ENCODE assay signal across 17 cellular contexts in the genomic region with DNA sequence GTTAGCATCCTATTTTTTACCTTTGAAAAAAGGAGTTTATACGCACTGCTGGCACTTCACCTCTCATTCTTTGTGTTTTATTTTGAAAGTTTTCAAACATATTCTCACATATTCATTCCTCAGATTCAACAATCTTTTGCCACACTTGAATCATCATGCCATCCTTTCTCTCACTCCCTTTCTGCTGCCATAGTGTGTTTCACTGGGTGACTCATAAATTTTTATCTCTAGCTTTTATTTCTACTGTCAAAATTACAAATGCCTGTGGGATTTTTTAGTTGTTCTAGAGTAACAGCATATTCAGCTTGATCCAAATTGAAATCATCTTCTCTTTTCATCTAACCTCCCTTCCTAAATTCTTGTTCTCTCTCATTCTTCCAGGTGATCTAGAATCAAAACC. TPM values are rescaled to one million over a fixed set of nuclear protein-coding genes. Genes with fewer than 3 reads are reported as not detected.
DNase-seq lines count a peak whose midpoint lies in the region; ATAC-seq and TF ChIP-seq lines count a peak whose summit lies in the region.
"Had no signal": no experiment of that assay in that cellular context is flagged by ENCODE, and none has a peak within 500 bp of the region (broad histone marks: within the 10 kb centered on the region; RNA-seq: fewer than 3 reads in every experiment).

No MANE protein-coding gene starts in this region.

- H3K4ac ChIP-seq in IMR-90 (ENCODE audit: low read depth, low read length): no peak overlapping the region

- TF ChIP-seq CTCF in IMR-90 (conservative IDR thresholded peaks at IDR 0.05; ENCODE audit: low read depth, low read length) (no peak), brain microvascular endothelial cell (IDR thresholded peaks at IDR 0.05; ENCODE audit: low read depth, low read length, missing control alignments) (no peak), Calu3 (IDR thresholded peaks at IDR 0.05; ENCODE audit: unreplicated experiment) (no peak)

- H3K4me3 Mint-ChIP-seq in Calu3 (ENCODE audit: low read depth, unreplicated experiment): no peak overlapping the region
- H3K4me3 Mint-ChIP-seq in CD4-positive, alpha-beta memory T cell: no peak overlapping the region
- H3K4me3 Mint-ChIP-seq: effector memory CD8-positive, alpha-beta T cell; naive B cell had no signal

- no peak overlapping the region for H2BK15ac ChIP-seq in IMR-90 (ENCODE audit: low read depth, low read length)

- TF ChIP-seq RAD21 in IMR-90 (IDR thresholded peaks at IDR 0.05; ENCODE audit: low read length): no peak

- H3K9me3 Mint-ChIP-seq in Calu3 (ENCODE audit: low read depth, unreplicated experiment): no peaks in the 10 kb centered on the region
- no peaks in the 10 kb centered on the region for H3K9me3 Mint-ChIP-seq in CD4-positive, alpha-beta memory T cell
- H3K9me3 Mint-ChIP-seq: effector memory CD8-positive, alpha-beta T cell; naive B cell had no signal

- no peaks in the 10 kb centered on the region for H3K79me1 ChIP-seq in IMR-90 (ENCODE audit: low read depth in 1 of 2, low read length in 2 of 2)

- H2BK120ac ChIP-seq in IMR-90 (ENCODE audit: low read depth, low read length): no peak overlapping the region

- H4K20me1 ChIP-seq in IMR-90 (ENCODE audit: insufficient read depth, low read length): no peaks in the 10 kb centered on the region

- H4K91ac ChIP-seq in IMR-90 (ENCODE audit: insufficient read depth, low read depth, low read length): no peak overlapping the region

- H2AK5ac ChIP-seq in IMR-90 (ENCODE audit: low read depth, low read length): no peak overlapping the region

- no peak overlapping the region for H4K5ac ChIP-seq in IMR-90 (ENCODE audit: low read depth, low read length)

- peak; percentile 59; the same call in 1 of the 2 replicates for ATAC-seq in IMR-90 (ENCODE audit: low read depth)
- no peak for ATAC-seq in HG02588 (IDR thresholded peaks at IDR 0.05; ENCODE audit: unreplicated experiment)
- ATAC-seq: effector memory CD8-positive, alpha-beta T cell; left lung had no signal

- in situ Hi-C loops in IMR-90 (cut with MboI; ENCODE audit: low sequenced_read_pairs) (no loop called here), brain microvascular endothelial cell (cut with HindIII; ENCODE audit: low pct_ligation_motif_present, low sequenced_read_pairs) (no loop called here)

- no peaks in the 10 kb centered on the region for H3K9me3 ChIP-seq in IMR-90 (ENCODE audit: control insufficient read depth, insufficient read depth, low read length)
- H3K9me3 ChIP-seq in CD4-positive, alpha-beta memory T cell (ENCODE audit: control insufficient read depth in 1 of 2, low read length in 2 of 2): no peaks in the 10 kb centered on the region
- H3K9me3 ChIP-seq: left lung, prostate gland had no signal

- H3K4me1 Mint-ChIP-seq in Calu3 (ENCODE audit: low read depth, unreplicated experiment): no peaks in the 10 kb centered on the region
- H3K4me1 Mint-ChIP-seq in CD4-positive, alpha-beta memory T cell: peaks cover 0 to 4% (median 0%) of the 10 kb centered on the region in 4 donors
- H3K4me1 Mint-ChIP-seq: naive B cell had no signal

- POLR2A ChIA-PET in IMR-90 (lab: Charles Lee; ENCODE audit: unreplicated experiment): no interaction called here
- POLR2A ChIA-PET in CD4-positive, alpha-beta memory T cell (lab: Charles Lee; ENCODE audit: partially characterized antibody): interaction anchor here (1.3 kb wide), 1 partner anchor 28 kb away, joined by 4 read pairs; the partner anchor contains the start of genes ABHD18 and MFSD8

- DNase-seq in EL (peak; percentile 54), IMR-90 (peak; percentile 30), brain microvascular endothelial cell (peak; percentile 4), kidney tubule cell (ENCODE audit: low spot score) (peak; percentile 7), Calu3 (no peak)
- DNase-seq in CD4-positive, alpha-beta memory T cell: no peak
- DNase-seq: activated CD4-positive, alpha-beta T cell treated with anti-CD3 and anti-CD28 coated beads for 4 hours; effector memory CD8-positive, alpha-beta T cell; left lung; naive B cell; NCI-H2107; NCI-H82; T-helper 2 cell had no signal

- no peak overlapping the region for H3K27ac ChIP-seq in IMR-90 (ENCODE audit: insufficient read depth, low read length)
- peak overlapping the region; percentile 11 for H3K27ac ChIP-seq in brain microvascular endothelial cell
- H3K27ac ChIP-seq in CD4-positive, alpha-beta memory T cell (ENCODE audit: low read depth, low read length): no peak overlapping the region
- H3K27ac ChIP-seq: C4-2B, left lung, prostate gland, RWPE1 had no signal

- no peak overlapping the region for H2AFZ ChIP-seq in IMR-90 (replicated peaks; ENCODE audit: low read length, poor library complexity)

- H3K14ac ChIP-seq in IMR-90 (replicated peaks; ENCODE audit: low read depth, low read length): no peak overlapping the region

- no peaks in the 10 kb centered on the region for H3K27me3 Mint-ChIP-seq in Calu3 (ENCODE audit: unreplicated experiment)
- no peaks in the 10 kb centered on the region for H3K27me3 Mint-ChIP-seq in CD4-positive, alpha-beta memory T cell
- H3K27me3 Mint-ChIP-seq: effector memory CD8-positive, alpha-beta T cell; naive B cell had no signal

- H3K18ac ChIP-seq in IMR-90 (ENCODE audit: low read depth, low read length): no peak overlapping the region

- no peak overlapping the region; the same call in 1 of the 2 replicates for H3K4me2 ChIP-seq in IMR-90 (ENCODE audit: low read depth, low read length)

- H3K4me1 ChIP-seq in IMR-90 (ENCODE audit: control insufficient read depth, insufficient read depth, low read length): peaks cover 3% of the 10 kb centered on the region; the same call in 1 of the 2 replicates
- H3K4me1 ChIP-seq in CD4-positive, alpha-beta memory T cell (ENCODE audit: insufficient read depth, low read length): no peaks in the 10 kb centered on the region
- H3K4me1 ChIP-seq: left lung, prostate gland had no signal

- no CpG with 5 or more reads among the region's 1 CpG for WGBS in IMR-90 (ENCODE audit: extremely low coverage in 2 of 2, insufficient read length in 1 of 2), 2 experiments

- H3K4me3 ChIP-seq in IMR-90 (ENCODE audit: insufficient read depth, low read depth, low read length): no peak overlapping the region
- H3K4me3 ChIP-seq in brain microvascular endothelial cell (ENCODE audit: low read depth, low read length): no peak overlapping the region
- H3K4me3 ChIP-seq in CD4-positive, alpha-beta memory T cell (ENCODE audit: low read length in 2 of 2): no peak overlapping the region
- H3K4me3 ChIP-seq: left lung, prostate gland had no signal

- H3K56ac ChIP-seq in IMR-90 (ENCODE audit: extremely low read depth, insufficient read depth, low read length): no peak overlapping the region

- H3K9me1 ChIP-seq in IMR-90 (ENCODE audit: insufficient read depth, low read length): no peaks in the 10 kb centered on the region

- no peak overlapping the region for H3K9ac ChIP-seq in IMR-90 (ENCODE audit: low read depth, low read length)

- intact Hi-C loops in IMR-90 (cut with micrococcal nuclease) (no loop called here), Calu3 (cut with micrococcal nuclease; ENCODE audit: unreplicated experiment) (no loop called here)
- intact Hi-C loops in CD4-positive, alpha-beta memory T cell (cut with micrococcal nuclease): no loop called here

- H3K27me3 ChIP-seq in IMR-90 (ENCODE audit: control insufficient read depth, insufficient read depth, low read length) (no peaks in the 10 kb centered on the region), brain microvascular endothelial cell (replicated peaks) (no peaks in the 10 kb centered on the region)
- no peaks in the 10 kb centered on the region for H3K27me3 ChIP-seq in CD4-positive, alpha-beta memory T cell (ENCODE audit: insufficient read depth, low read length)
- H3K27me3 ChIP-seq: left lung had no signal

- H2BK20ac ChIP-seq in IMR-90 (ENCODE audit: low read depth, low read length): no peak overlapping the region

- BruUV-seq in IMR-90 (replicated peaks; lab: Mats Ljungman, UMichigan) (no TSS peak), Calu3 (replicated peaks; lab: Mats Ljungman, UMichigan) (no TSS peak)

- H2AK9ac ChIP-seq in IMR-90 (replicated peaks; ENCODE audit: low read depth, low read length, poor library complexity): no peak overlapping the region

- TF ChIP-seq POLR2A in IMR-90 (IDR thresholded peaks at IDR 0.05; ENCODE audit: low read depth, low read length): no peak

- H3K27ac Mint-ChIP-seq in Calu3 (ENCODE audit: unreplicated experiment): no peak overlapping the region
- H3K27ac Mint-ChIP-seq in CD4-positive, alpha-beta memory T cell: peak overlapping the region in 2 of 7 donors; percentile 35 to 77

- dilution Hi-C loops in IMR-90 (cut with HindIII; ENCODE audit: low sequenced_read_pairs, unreplicated experiment): no loop called here

- H2BK5ac ChIP-seq in IMR-90 (ENCODE audit: low read depth, low read length, poor library complexity, severe bottlenecking): no peak overlapping the region

- H3K23ac ChIP-seq in IMR-90 (ENCODE audit: low read depth, low read length): no peak overlapping the region

- CTCF ChIA-PET in IMR-90 (lab: Yijun Ruan, JAX) (no interaction called here), Calu3 (lab: Charles Lee) (no interaction called here)
- CTCF ChIA-PET in CD4-positive, alpha-beta memory T cell (lab: Charles Lee; ENCODE audit: partially characterized antibody): no interaction called here

- no peak overlapping the region for H4K8ac ChIP-seq in IMR-90 (ENCODE audit: low read depth in 2 of 2, low read length in 2 of 2)

- peaks cover 3% of the 10 kb centered on the region; the same call in 1 of the 2 replicates for H3K36me3 ChIP-seq in IMR-90 (ENCODE audit: control insufficient read depth, insufficient read depth, low read length)
- peaks cover 1% of the 10 kb centered on the region for H3K36me3 ChIP-seq in brain microvascular endothelial cell (replicated peaks)
- H3K36me3 ChIP-seq in CD4-positive, alpha-beta memory T cell (ENCODE audit: insufficient read depth, low read length): peaks cover 5% of the 10 kb centered on the region
- H3K36me3 ChIP-seq: prostate gland had no signal

- H3K36me3 Mint-ChIP-seq in Calu3 (ENCODE audit: insufficient read depth, unreplicated experiment): no peaks in the 10 kb centered on the region
- peaks cover 25 to 31% of the 10 kb centered on the region in 2 donors for H3K36me3 Mint-ChIP-seq in CD4-positive, alpha-beta memory T cell

RNA-seq across cellular contexts. Expression of gene MFSD8, which starts 28.0 kb away (rescaled TPM):
- total RNA-seq in IMR-90 (2012; rRNA removed): 31.4 and 36.7 TPM in 2 replicates
- polyA plus RNA-seq in IMR-90 (2012; rRNA removed): 6.5 and 8.8 TPM in 2 replicates
- polyA plus RNA-seq in IMR-90 (2012; cell fraction: cytosol; rRNA removed): 1.4 and 2.1 TPM in 2 replicates
- polyA plus RNA-seq in IMR-90 (2012; cell fraction: nucleus; rRNA removed; ENCODE audit: low replicate concordance): 4.5 and 48.5 TPM in 2 replicates
- 17.1 and 25.4 TPM in 2 replicates for total RNA-seq in Calu3 (2022)
- 10 to 100 TPM; 43.3 to 49.2 TPM for total RNA-seq in CD4-positive, alpha-beta memory T cell
- 1 to 10 TPM; 5.9 to 7.6 TPM for polyA plus RNA-seq in CD4-positive, alpha-beta memory T cell

RNA-seq across cellular contexts. Expression of gene ABHD18, which starts 28.2 kb away (rescaled TPM):
- total RNA-seq in IMR-90 (2012; rRNA removed) (4.3 and 4.7 TPM in 2 replicates), Calu3 (2022) (7.3 and 8.5 TPM in 2 replicates)
- 1.2 and 2.4 TPM in 2 replicates for polyA plus RNA-seq in IMR-90 (2012; rRNA removed)
- 0.22 and 0.30 TPM in 2 replicates for polyA plus RNA-seq in IMR-90 (2012; cell fraction: cytosol; rRNA removed)
- 0.90 and 7.6 TPM in 2 replicates for polyA plus RNA-seq in IMR-90 (2012; cell fraction: nucleus; rRNA removed; ENCODE audit: low replicate concordance)
- total RNA-seq in CD4-positive, alpha-beta memory T cell: 10 to 100 TPM; 23.5 to 24.6 TPM
- 10 to 100 TPM; 10.2 to 10.6 TPM for polyA plus RNA-seq in CD4-positive, alpha-beta memory T cell

RNA-seq across cellular contexts. Expression of gene PLK4, which starts 56.3 kb away (rescaled TPM):
- total RNA-seq in IMR-90 (2012; rRNA removed) (15.1 and 16.1 TPM in 2 replicates), Calu3 (2022) (17.7 and 22.3 TPM in 2 replicates)
- polyA plus RNA-seq in IMR-90 (2012; rRNA removed): 9.2 and 11.2 TPM in 2 replicates
- polyA plus RNA-seq in IMR-90 (2012; cell fraction: cytosol; rRNA removed): 1.7 and 1.8 TPM in 2 replicates
- 5.7 and 21.7 TPM in 2 replicates for polyA plus RNA-seq in IMR-90 (2012; cell fraction: nucleus; rRNA removed; ENCODE audit: low replicate concordance)
- 1 to 10 TPM; 1.1 to 2.6 TPM for total RNA-seq in CD4-positive, alpha-beta memory T cell
- polyA plus RNA-seq in CD4-positive, alpha-beta memory T cell: 1 to 10 TPM in 1 of 2 donors, under 1 TPM in 1; 0.65 to 1.5 TPM

Comparison
In these comparisons a context has a peak if more than half of its experiments do, and no peak if none do; other contexts are left out.
1. DNase-seq: peak in EL (single experiment), IMR-90 (single experiment), brain microvascular endothelial cell (single experiment) and kidney tubule cell (single experiment); none in Calu3 (single experiment) and CD4-positive, alpha-beta memory T cell (0 of 5).